Comparison of ENCODE assay signal across 17 cellular contexts in the genomic region with DNA sequence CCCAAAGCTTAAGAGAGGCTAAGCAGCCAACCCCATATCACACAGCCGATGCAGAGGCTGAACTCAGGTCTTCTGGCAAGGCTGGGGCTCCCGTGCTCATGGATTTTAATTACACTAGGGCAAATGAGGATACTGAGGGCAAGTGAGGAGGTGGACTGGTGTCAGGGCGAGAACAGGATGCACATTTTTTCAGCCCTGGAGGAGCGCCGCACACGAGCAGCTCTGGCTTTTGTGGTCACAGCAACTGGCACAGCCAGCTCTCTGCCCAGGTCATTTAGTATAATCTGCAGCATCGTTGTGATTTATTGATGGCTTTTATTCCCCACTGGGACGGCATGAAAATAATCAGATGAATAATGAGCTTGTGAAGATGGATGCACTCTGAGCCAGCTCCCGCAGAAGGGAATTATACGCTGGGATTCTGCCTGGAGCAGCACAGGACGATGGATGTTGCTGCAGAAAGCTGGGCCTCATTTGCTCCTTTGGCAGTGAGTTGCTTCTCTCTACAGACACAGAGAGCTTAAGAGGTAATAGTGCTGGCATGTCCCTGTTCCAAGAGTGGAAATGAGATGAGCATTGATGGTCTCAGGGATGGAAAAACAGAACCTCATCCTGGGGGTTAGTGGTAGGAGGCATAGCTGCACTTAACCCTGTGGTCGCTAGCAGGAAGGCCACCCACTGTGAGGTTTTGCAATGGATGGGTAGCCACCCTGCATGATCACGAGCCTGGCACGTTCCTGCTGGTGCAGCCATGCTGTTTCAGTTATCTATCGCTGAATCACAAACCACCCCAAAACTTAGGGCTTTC.
DNase-seq lines count a peak whose midpoint lies in the region; ATAC-seq, FAIRE-seq and TF ChIP-seq lines count a peak whose summit lies in the region.
"Had no signal": no experiment of that assay in that cellular context is flagged by ENCODE, and none has a peak within 500 bp of the region (broad histone marks: within the 10 kb centered on the region; RNA-seq: fewer than 3 reads in every experiment).

No MANE protein-coding gene starts in this region.

- H3K36me3 ChIP-seq in astrocyte (ENCODE audit: insufficient read depth, low read length) (no peaks in the 10 kb centered on the region), neural progenitor cell (peaks cover under 1% of the 10 kb centered on the region)

- DNase-seq in Daoy (ENCODE audit: low read depth) (peak; percentile 73), NB4 (ENCODE audit: low read depth) (peak; percentile 99), astrocyte (ENCODE audit: low read depth) (peak; percentile 56), neural progenitor cell (ENCODE audit: low spot score) (no peak), DMS153 treated with DMSO at 0.1 percent for 48 hours (lab: John Stamatoyannopoulos, UW; ENCODE audit: unreplicated experiment) (no peak)
- no peak for DNase-seq in stimulated activated naive CD4-positive, alpha-beta T cell (lab: John Stamatoyannopoulos, UW)
- no peak for DNase-seq in stimulated activated CD4-positive, alpha-beta T cell treated with anti-CD3 and anti-CD28 coated beads, Interleukin-4, amount 100 ng/mL, for 24 hours
- no peak for DNase-seq in stimulated activated naive CD8-positive, alpha-beta T cell treated with anti-CD3 and anti-CD28 coated beads, Interleukin-15, amount 100 ng/mL, for 72 hours
- DNase-seq: COR-L47, dermis blood vessel endothelial cell, foreskin melanocyte, kidney, NCI-H1048, NCI-H526, Right ventricle myocardium superior had no signal

- no peak overlapping the region for H3K27ac ChIP-seq in astrocyte (ENCODE audit: low read depth, low read length)
- H3K27ac ChIP-seq in neural progenitor cell: no peak overlapping the region
- H3K27ac ChIP-seq: VCaP had no signal

- FAIRE-seq in astrocyte (lab: Jason Lieb, UNC): peak; percentile 76
- FAIRE-seq: kidney had no signal

- no peaks in the 10 kb centered on the region for H3K9me3 ChIP-seq in astrocyte (ENCODE audit: insufficient read depth, low read depth, low read length)
- H3K9me3 ChIP-seq in neural progenitor cell (ENCODE audit: low read depth): no peaks in the 10 kb centered on the region

- ATAC-seq in stimulated activated naive CD8-positive, alpha-beta T cell treated with anti-CD3 and anti-CD28 coated beads, Interleukin-15, amount 100 ng/mL, for 72 hours: no peak

- H3K4me1 Mint-ChIP-seq in astrocyte (ENCODE audit: low read depth, unreplicated experiment) (peaks cover 7% of the 10 kb centered on the region), neural progenitor cell (peaks cover 31% of the 10 kb centered on the region)
- peaks cover 11% of the 10 kb centered on the region for H3K4me1 Mint-ChIP-seq in stimulated activated naive CD8-positive, alpha-beta T cell treated with anti-CD3 and anti-CD28 coated beads, Interleukin-15, amount 100 ng/mL, for 72 hours

- H4K20me1 ChIP-seq in astrocyte (ENCODE audit: insufficient read depth, low read length) (peaks cover 30% of the 10 kb centered on the region), neural progenitor cell (ENCODE audit: low read depth) (no peaks in the 10 kb centered on the region)

- TF ChIP-seq CTCF in NB4 (IDR thresholded peaks at IDR 0.05; ENCODE audit: low read depth, low read length) (no peak), astrocyte (IDR thresholded peaks at IDR 0.05; ENCODE audit: insufficient read depth, low read depth, low read length) (no peak), neural progenitor cell (IDR thresholded peaks at IDR 0.05) (no peak)

- TF ChIP-seq POLR2A in NB4 (IDR thresholded peaks at IDR 0.05; ENCODE audit: extremely low read depth, insufficient read length): peak; percentile 13

- H3K27me3 ChIP-seq in astrocyte (ENCODE audit: insufficient read depth, low read length): peaks cover 8% of the 10 kb centered on the region
- H3K27me3 ChIP-seq in neural progenitor cell: no peaks in the 10 kb centered on the region

- H3K36me3 Mint-ChIP-seq in astrocyte (ENCODE audit: low read depth, unreplicated experiment): peaks cover 23% of the 10 kb centered on the region
- H3K36me3 Mint-ChIP-seq in neural progenitor cell: no peaks in the 10 kb centered on the region
- H3K36me3 Mint-ChIP-seq: activated naive CD8-positive, alpha-beta T cell had no signal

- H3K4me1 ChIP-seq in astrocyte (ENCODE audit: insufficient read depth, low read length) (peaks cover under 1% of the 10 kb centered on the region), neural progenitor cell (peaks cover 21% of the 10 kb centered on the region)

- H3K4me3 ChIP-seq in NB4 (ENCODE audit: low read depth, low read length) (peak overlapping the region; percentile 52), astrocyte (ENCODE audit: insufficient read depth, low read depth, low read length) (no peak overlapping the region), neural progenitor cell (no peak overlapping the region)

- H3K4me3 Mint-ChIP-seq in astrocyte (ENCODE audit: unreplicated experiment) (no peak overlapping the region), neural progenitor cell (no peak overlapping the region)
- no peak overlapping the region for H3K4me3 Mint-ChIP-seq in stimulated activated naive CD8-positive, alpha-beta T cell treated with anti-CD3 and anti-CD28 coated beads, Interleukin-15, amount 100 ng/mL, for 72 hours
- H3K4me3 Mint-ChIP-seq: activated naive CD8-positive, alpha-beta T cell had no signal

- H3K27me3 Mint-ChIP-seq in astrocyte (ENCODE audit: low read depth, unreplicated experiment) (peaks cover 15% of the 10 kb centered on the region), neural progenitor cell (ENCODE audit: insufficient read depth, low read depth) (peaks cover 10% of the 10 kb centered on the region)
- peaks cover 41% of the 10 kb centered on the region for H3K27me3 Mint-ChIP-seq in stimulated activated naive CD8-positive, alpha-beta T cell treated with anti-CD3 and anti-CD28 coated beads, Interleukin-15, amount 100 ng/mL, for 72 hours

- H3K9ac ChIP-seq in astrocyte (ENCODE audit: low read length): no peak overlapping the region
- H3K9ac ChIP-seq in neural progenitor cell: no peak overlapping the region

- H3K79me2 ChIP-seq in astrocyte (ENCODE audit: insufficient read depth, low read length): no peaks in the 10 kb centered on the region
- H3K79me2 ChIP-seq in neural progenitor cell (ENCODE audit: low read depth): no peaks in the 10 kb centered on the region

- H2AFZ ChIP-seq in astrocyte (ENCODE audit: low read depth, low read length): no peak overlapping the region
- no peak overlapping the region for H2AFZ ChIP-seq in neural progenitor cell (replicated peaks)

- H3K27ac Mint-ChIP-seq in astrocyte (ENCODE audit: unreplicated experiment) (no peak overlapping the region), neural progenitor cell (peak overlapping the region; percentile 72)
- H3K27ac Mint-ChIP-seq in stimulated activated naive CD8-positive, alpha-beta T cell treated with anti-CD3 and anti-CD28 coated beads, Interleukin-15, amount 100 ng/mL, for 72 hours: no peak overlapping the region
- H3K27ac Mint-ChIP-seq: activated naive CD8-positive, alpha-beta T cell had no signal

- H3F3A ChIP-seq in neural progenitor cell (ENCODE audit: low read depth): peaks cover 5% of the 10 kb centered on the region

- H3K4me2 ChIP-seq in astrocyte (ENCODE audit: low read length) (no peak overlapping the region), neural progenitor cell (no peak overlapping the region)

- peaks cover 3% of the 10 kb centered on the region for H3K9me3 Mint-ChIP-seq in astrocyte (ENCODE audit: unreplicated experiment)
- H3K9me3 Mint-ChIP-seq in neural progenitor cell: peaks cover 6% of the 10 kb centered on the region
- peaks cover 0 to 7% of the 10 kb centered on the region in 2 donors for H3K9me3 Mint-ChIP-seq in stimulated activated naive CD8-positive, alpha-beta T cell treated with anti-CD3 and anti-CD28 coated beads, Interleukin-15, amount 100 ng/mL, for 72 hours

Comparison
In these comparisons a context has a peak if more than half of its experiments do, and no peak if none do; other contexts are left out.
1. DNase-seq: peak in Daoy (single experiment), NB4 (single experiment) and astrocyte (single experiment); none in neural progenitor cell (single experiment), stimulated activated naive CD4-positive, alpha-beta T cell (0 of 6), stimulated activated CD4-positive, alpha-beta T cell treated with anti-CD3 and anti-CD28 coated beads, Interleukin-4, amount 100 ng/mL, for 24 hours (single experiment), stimulated activated naive CD8-positive, alpha-beta T cell treated with anti-CD3 and anti-CD28 coated beads, Interleukin-15, amount 100 ng/mL, for 72 hours (0 of 2) and DMS153 treated with DMSO at 0.1 percent for 48 hours (single experiment).